Comparison of ENCODE assay signal across 10 cellular contexts in genomic region chr5:10726179-10726912, GRCh38. TPM values are rescaled to one million over a fixed set of nuclear protein-coding genes. Genes with fewer than 3 reads are reported as not detected.
DNase-seq lines count a peak whose midpoint lies in the region; TF ChIP-seq lines count a peak whose summit lies in the region.
"Had no signal": no experiment of that assay in that cellular context is flagged by ENCODE, and none has a peak within 500 bp of the region (broad histone marks: within the 10 kb centered on the region; RNA-seq: fewer than 3 reads in every experiment).

No MANE protein-coding gene starts in this region.

- peak; percentile 17 for DNase-seq in stimulated activated CD4-positive, alpha-beta T cell treated with anti-CD3 and anti-CD28 coated beads, Interleukin-1b, Interleukin-23, amount 100 ng/mL, for 48 hours
- no peak for DNase-seq in stimulated activated CD4-positive, alpha-beta T cell treated with anti-CD3 and anti-CD28 coated beads, Interleukin-12 subunit alpha, Interleukin-12 subunit beta, amount 100 ng/mL, for 4 hours
- no peak for DNase-seq in esophagus squamous epithelium (lab: John Stamatoyannopoulos, UW)
- no peak for DNase-seq in uterus
- DNase-seq in C1 segment of cervical spinal cord (lab: John Stamatoyannopoulos, UW): no peak
- DNase-seq in 8988T: no peak
- no peak for DNase-seq in stimulated activated CD4-positive, alpha-beta T cell treated with anti-CD3 and anti-CD28 coated beads, Interleukin-4, amount 100 ng/mL, for 24 hours
- DNase-seq: effector memory CD4-positive, alpha-beta T cell had no signal

- H3K36me3 ChIP-seq in esophagus squamous epithelium: peaks cover 0 to 10% (median 0%) of the 10 kb centered on the region in 3 donors
- H3K36me3 ChIP-seq in uterus: no peaks in the 10 kb centered on the region

- H3K27me3 ChIP-seq in esophagus squamous epithelium: no peaks in the 10 kb centered on the region
- no peaks in the 10 kb centered on the region for H3K27me3 ChIP-seq in uterus

- no peaks in the 10 kb centered on the region for H3K27me3 Mint-ChIP-seq in IgD-negative memory B cell

- TF ChIP-seq CTCF in esophagus squamous epithelium (IDR thresholded peaks at IDR 0.05): no peak
- no peak for TF ChIP-seq CTCF in uterus (IDR thresholded peaks at IDR 0.05)

- H3K9me3 ChIP-seq in esophagus squamous epithelium (no peaks in the 10 kb centered on the region), uterus (no peaks in the 10 kb centered on the region)

- TF ChIP-seq POLR2A in esophagus squamous epithelium (IDR thresholded peaks at IDR 0.05) (no peak), uterus (IDR thresholded peaks at IDR 0.05) (no peak)

- no peaks in the 10 kb centered on the region for H3K9me3 Mint-ChIP-seq in IgD-negative memory B cell
- H3K9me3 Mint-ChIP-seq: activated naive CD4-positive, alpha-beta T cell treated with anti-CD3 and anti-CD28 coated beads for 36 hours had no signal

- H3K27ac ChIP-seq in esophagus squamous epithelium (peak overlapping the region in 3 of 4 donors; percentile 30 to 87 (median 86)), uterus (peak overlapping the region; percentile 16 to 88)

- peaks cover 21 to 30% (median 21%) of the 10 kb centered on the region in 3 donors for H3K4me1 Mint-ChIP-seq in IgD-negative memory B cell

- no peak overlapping the region for H3K4me3 ChIP-seq in esophagus squamous epithelium
- no peak overlapping the region for H3K4me3 ChIP-seq in uterus

- peak overlapping the region in 2 of 3 donors; percentile 15 to 54 for H3K27ac Mint-ChIP-seq in IgD-negative memory B cell
- H3K27ac Mint-ChIP-seq: activated naive CD4-positive, alpha-beta T cell treated with anti-CD3 and anti-CD28 coated beads for 36 hours had no signal

- intact Hi-C loops in esophagus squamous epithelium (cut with DNase I) (no loop called here), uterus (cut with DNase I; ENCODE audit: low total_unique reads) (no loop called here)

- 84 to 88% methylated on average over 7 to 10 of the region's 10 CpGs for WGBS in esophagus squamous epithelium, 2 donors

- H3K4me1 ChIP-seq in esophagus squamous epithelium (peaks cover 0 to 37% (median 24%) of the 10 kb centered on the region in 3 donors), uterus (no peaks in the 10 kb centered on the region)

- peak overlapping the region in 1 of 4 donors; percentile 65 for H3K4me3 Mint-ChIP-seq in IgD-negative memory B cell
- H3K4me3 Mint-ChIP-seq: activated naive CD4-positive, alpha-beta T cell treated with anti-CD3 and anti-CD28 coated beads for 36 hours had no signal

- no peaks in the 10 kb centered on the region for H3K36me3 Mint-ChIP-seq in IgD-negative memory B cell

RNA-seq across cellular contexts. Expression of gene DAP, which starts 34.7 kb away (rescaled TPM):
- 105 TPM for polyA plus RNA-seq in IgD-negative memory B cell
- total RNA-seq in esophagus squamous epithelium (10 to 100 TPM; 15.7 to 35.5 (median 29.5) TPM), uterus (10 to 100 TPM; 38.2 to 83.9 (median 50.0) TPM)
